ENCODE assay signal across 25 cellular contexts in the genomic region with DNA sequence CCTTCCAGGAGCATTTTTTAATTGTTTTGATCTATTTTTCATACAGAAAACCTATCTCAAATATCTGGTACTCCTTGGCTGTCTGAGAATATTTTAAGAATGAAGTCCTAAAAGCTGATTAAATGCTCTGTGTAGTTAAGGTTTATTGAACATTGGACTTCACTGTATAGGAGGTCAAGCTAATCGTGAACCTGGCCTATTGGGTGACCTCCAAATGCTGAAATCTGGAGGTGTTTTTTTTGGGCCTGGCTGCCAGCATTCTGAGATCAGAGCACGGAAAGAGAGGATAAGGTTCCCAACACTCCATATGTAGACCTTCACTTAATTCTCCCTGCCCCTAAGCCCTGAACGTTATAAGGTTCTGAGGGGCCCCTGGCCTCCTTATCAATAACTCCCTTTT. TPM values are rescaled to one million over a fixed set of nuclear protein-coding genes. Genes with fewer than 3 reads are reported as not detected.
DNase-seq lines count a peak whose midpoint lies in the region; ATAC-seq, FAIRE-seq and TF ChIP-seq lines count a peak whose summit lies in the region.
"Had no signal": no experiment of that assay in that cellular context is flagged by ENCODE, and none has a peak within 500 bp of the region (broad histone marks: within the 10 kb centered on the region; RNA-seq: fewer than 3 reads in every experiment).

No MANE protein-coding gene starts in this region.

- H4K8ac ChIP-seq in trophoblast cell (ENCODE audit: low read depth, low read length): no peak overlapping the region

- ATAC-seq in CD4-positive, CD25-positive, alpha-beta regulatory T cell (ENCODE audit: low read depth in 2 of 2): no peak

- H3K27ac Mint-ChIP-seq in activated T-cell treated with anti-CD3 and anti-CD28 coated beads, Interleukin-2, amount 50 U/mL, for 24 hours: peak overlapping the region; percentile 52
- no peak overlapping the region for H3K27ac Mint-ChIP-seq in CD4-positive, CD25-positive, alpha-beta regulatory T cell
- peak overlapping the region; percentile 47 for H3K27ac Mint-ChIP-seq in dendritic cell treated with granulocyte-macrophage colony-stimulating factor and Interleukin-4, amounts not matched to agents 40 ng/mL and 50 ng/mL, for 4 days

- H3K9me3 ChIP-seq in CD4-positive, CD25-positive, alpha-beta regulatory T cell (ENCODE audit: control insufficient read depth in 2 of 2, low read length in 2 of 2): no peaks in the 10 kb centered on the region
- H3K9me3 ChIP-seq in neutrophil (no peaks in the 10 kb centered on the region), trophoblast cell (ENCODE audit: insufficient read depth, low read depth, low read length) (no peaks in the 10 kb centered on the region)
- H3K9me3 ChIP-seq: BLaER1, Peyer's patch had no signal

- no peak overlapping the region for H3K4me3 ChIP-seq in CD4-positive, CD25-positive, alpha-beta regulatory T cell (ENCODE audit: low read depth, low read length)
- peak overlapping the region; percentile 4 to 9 for H3K4me3 ChIP-seq in neutrophil (ENCODE audit: low read depth in 1 of 2, low read length in 1 of 2)
- H3K4me3 ChIP-seq in trophoblast cell (ENCODE audit: low read depth, low read length): no peak overlapping the region
- H3K4me3 ChIP-seq: BLaER1, Peyer's patch had no signal

- H3K36me3 ChIP-seq in CD4-positive, CD25-positive, alpha-beta regulatory T cell (ENCODE audit: control insufficient read depth, insufficient read depth, low read length): peaks cover 18% of the 10 kb centered on the region
- H3K36me3 ChIP-seq in neutrophil (peaks cover 51% of the 10 kb centered on the region), trophoblast cell (ENCODE audit: control insufficient read depth in 1 of 2, insufficient read depth in 2 of 2, low read length in 2 of 2) (peaks cover 3 to 7% of the 10 kb centered on the region in 2 experiments)
- H3K36me3 ChIP-seq: BLaER1 had no signal

- peaks cover 54% of the 10 kb centered on the region for H3K4me1 ChIP-seq in CD4-positive, CD25-positive, alpha-beta regulatory T cell (ENCODE audit: control insufficient read depth, insufficient read depth, low read length, poor library complexity, severe bottlenecking)
- H3K4me1 ChIP-seq in neutrophil (ENCODE audit: control insufficient read depth in 1 of 2, insufficient read depth in 1 of 2, low read depth in 1 of 2, low read length in 1 of 2): peaks cover 99 to 100% of the 10 kb centered on the region in 2 experiments
- H3K4me1 ChIP-seq in trophoblast cell (ENCODE audit: control insufficient read depth in 1 of 2, insufficient read depth in 2 of 2, low read length in 2 of 2): no peaks in the 10 kb centered on the region

- H3K4me1 Mint-ChIP-seq in activated T-cell treated with anti-CD3 and anti-CD28 coated beads, Interleukin-2, amount 50 U/mL, for 24 hours (ENCODE audit: low read depth): peaks cover 83% of the 10 kb centered on the region
- peaks cover 27 to 91% (median 64%) of the 10 kb centered on the region in 4 donors for H3K4me1 Mint-ChIP-seq in CD4-positive, CD25-positive, alpha-beta regulatory T cell
- peaks cover 92% of the 10 kb centered on the region for H3K4me1 Mint-ChIP-seq in dendritic cell treated with granulocyte-macrophage colony-stimulating factor and Interleukin-4, amounts not matched to agents 40 ng/mL and 50 ng/mL, for 4 days (ENCODE audit: low read depth)

- no peak overlapping the region for H4K12ac ChIP-seq in trophoblast cell (ENCODE audit: low read depth, low read length)

- no peak overlapping the region for H3K18ac ChIP-seq in trophoblast cell (ENCODE audit: low read length)

- peaks cover 20% of the 10 kb centered on the region for H3K36me3 Mint-ChIP-seq in activated T-cell treated with anti-CD3 and anti-CD28 coated beads, Interleukin-2, amount 50 U/mL, for 24 hours (ENCODE audit: low read depth)
- H3K36me3 Mint-ChIP-seq in CD4-positive, CD25-positive, alpha-beta regulatory T cell: peaks cover 11% of the 10 kb centered on the region
- peaks cover 30% of the 10 kb centered on the region for H3K36me3 Mint-ChIP-seq in dendritic cell treated with granulocyte-macrophage colony-stimulating factor and Interleukin-4, amounts not matched to agents 40 ng/mL and 50 ng/mL, for 4 days (ENCODE audit: low read depth)

- no peak overlapping the region for H3K4me2 ChIP-seq in trophoblast cell (ENCODE audit: low read length)
- H3K4me2 ChIP-seq: BLaER1, KMS-11 had no signal

- H4K91ac ChIP-seq in trophoblast cell (ENCODE audit: low read depth, low read length): no peak overlapping the region

- no peak overlapping the region for H2BK12ac ChIP-seq in trophoblast cell (ENCODE audit: low read length)

- H2AFZ ChIP-seq in trophoblast cell (ENCODE audit: insufficient read depth, low read length, poor library complexity): no peak overlapping the region

- H3K4me3 Mint-ChIP-seq in activated T-cell treated with anti-CD3 and anti-CD28 coated beads, Interleukin-2, amount 50 U/mL, for 24 hours: no peak overlapping the region
- peak overlapping the region in 3 of 4 donors; percentile 31 to 37 (median 32) for H3K4me3 Mint-ChIP-seq in CD4-positive, CD25-positive, alpha-beta regulatory T cell
- H3K4me3 Mint-ChIP-seq in dendritic cell treated with granulocyte-macrophage colony-stimulating factor and Interleukin-4, amounts not matched to agents 40 ng/mL and 50 ng/mL, for 4 days: no peak overlapping the region

- H3K79me2 ChIP-seq in trophoblast cell (ENCODE audit: control insufficient read depth, insufficient read depth, low read length, poor library complexity): no peaks in the 10 kb centered on the region

- H3K23ac ChIP-seq in trophoblast cell (ENCODE audit: low read length): no peak overlapping the region

- H3K79me1 ChIP-seq in trophoblast cell (ENCODE audit: low read length): no peaks in the 10 kb centered on the region

- no CpG with 5 or more reads among the region's 3 CpGs for WGBS in trophoblast cell (ENCODE audit: extremely low coverage, insufficient coverage, insufficient read length)

- no peaks in the 10 kb centered on the region for H3K27me3 Mint-ChIP-seq in activated T-cell treated with anti-CD3 and anti-CD28 coated beads, Interleukin-2, amount 50 U/mL, for 24 hours
- no peaks in the 10 kb centered on the region for H3K27me3 Mint-ChIP-seq in CD4-positive, CD25-positive, alpha-beta regulatory T cell
- no peaks in the 10 kb centered on the region for H3K27me3 Mint-ChIP-seq in dendritic cell treated with granulocyte-macrophage colony-stimulating factor and Interleukin-4, amounts not matched to agents 40 ng/mL and 50 ng/mL, for 4 days
- H3K27me3 Mint-ChIP-seq: IgD-negative memory B cell had no signal

- H3K4ac ChIP-seq in trophoblast cell (ENCODE audit: low read depth, low read length): no peak overlapping the region

- no peaks in the 10 kb centered on the region for H3K27me3 ChIP-seq in CD4-positive, CD25-positive, alpha-beta regulatory T cell (ENCODE audit: control insufficient read depth, insufficient read depth, low read length)
- no peaks in the 10 kb centered on the region for H3K27me3 ChIP-seq in neutrophil
- H3K27me3 ChIP-seq in trophoblast cell (ENCODE audit: insufficient read depth, low read length): no peaks in the 10 kb centered on the region
- H3K27me3 ChIP-seq: BLaER1, Peyer's patch had no signal

- no peak for DNase-seq in activated T-cell treated with anti-CD3 and anti-CD28 coated beads, Interleukin-2, amount 50 U/mL, for 24 hours
- no peak for DNase-seq in activated T-cell treated with anti-CD3 and anti-CD28 coated beads, Interleukin-2, amount 50 U/mL, for 48 hours
- no peak for DNase-seq in CD4-positive, CD25-positive, alpha-beta regulatory T cell
- DNase-seq in trophoblast cell: no peak
- DNase-seq in urothelium cell line (ENCODE audit: low spot score): no peak
- DNase-seq: Calu3, DMS153, DND-41, HCEC 1CT, MM.1S, NCI-H1417, NCI-H1694, NCI-H2029 treated with DMSO at 0.1 percent for 48 hours, NCI-H2227 treated with DMSO at 0.1 percent for 48 hours, NCI-H510A, NCI-H69, SHP77 treated with DMSO at 0.1 percent for 48 hours had no signal

- H3K9me3 Mint-ChIP-seq in activated T-cell treated with anti-CD3 and anti-CD28 coated beads, Interleukin-2, amount 50 U/mL, for 24 hours: no peaks in the 10 kb centered on the region
- H3K9me3 Mint-ChIP-seq in CD4-positive, CD25-positive, alpha-beta regulatory T cell: peaks cover 0 to 1% (median 0%) of the 10 kb centered on the region in 7 donors
- H3K9me3 Mint-ChIP-seq in dendritic cell treated with granulocyte-macrophage colony-stimulating factor and Interleukin-4, amounts not matched to agents 40 ng/mL and 50 ng/mL, for 4 days: no peaks in the 10 kb centered on the region
- H3K9me3 Mint-ChIP-seq: IgD-negative memory B cell had no signal

- intact Hi-C loops in dendritic cell treated with granulocyte-macrophage colony-stimulating factor and Interleukin-4, amounts not matched to agents 40 ng/mL and 50 ng/mL, for 4 days (cut with micrococcal nuclease): no loop called here

- H3K27ac ChIP-seq in CD4-positive, CD25-positive, alpha-beta regulatory T cell (ENCODE audit: insufficient read depth, low read length, poor library complexity, severe bottlenecking): no peak overlapping the region
- H3K27ac ChIP-seq in neutrophil (peak overlapping the region; percentile 98), trophoblast cell (ENCODE audit: low read depth, low read length) (no peak overlapping the region)
- H3K27ac ChIP-seq: BLaER1, KMS-11, Peyer's patch had no signal

- no peak overlapping the region for H3K14ac ChIP-seq in trophoblast cell (ENCODE audit: low read length)

- H3K9ac ChIP-seq in trophoblast cell (ENCODE audit: low read length): no peak overlapping the region
- H3K9ac ChIP-seq: BLaER1, KMS-11 had no signal

- TF ChIP-seq CTCF in neutrophil (IDR thresholded peaks at IDR 0.05): no peak

- no peak overlapping the region for H2BK120ac ChIP-seq in trophoblast cell (ENCODE audit: insufficient read depth, low read length, poor library complexity)

- no peak for FAIRE-seq in urothelium cell line (lab: Jason Lieb, UNC)
- FAIRE-seq: GM12892, H1 had no signal

- H2BK5ac ChIP-seq in trophoblast cell (ENCODE audit: low read depth, low read length, poor library complexity): no peak overlapping the region

- no peak overlapping the region for H2AK5ac ChIP-seq in trophoblast cell (ENCODE audit: low read length)

RNA-seq across cellular contexts. Expression of gene IL17RA, which starts 8.3 kb away (rescaled TPM):
- 48.2 TPM for total RNA-seq in CD4-positive, CD25-positive, alpha-beta regulatory T cell
- polyA plus RNA-seq in CD4-positive, CD25-positive, alpha-beta regulatory T cell: 10 to 100 TPM; 21.7 to 34.7 (median 26.0) TPM
- polyA plus RNA-seq in trophoblast cell (2013): 7.2 and 8.2 TPM in 2 replicates

RNA-seq across cellular contexts. Expression of gene TMEM121B, which starts 28.1 kb away (rescaled TPM):
- total RNA-seq in CD4-positive, CD25-positive, alpha-beta regulatory T cell: 0.10 TPM
- under 1 TPM in 1 of 4 donors, not detected in 3; 0.03 TPM for polyA plus RNA-seq in CD4-positive, CD25-positive, alpha-beta regulatory T cell
- polyA plus RNA-seq in trophoblast cell (2013): 0.82 TPM in 2 replicates
- polyA plus RNA-seq: IgD-negative memory B cell had no signal

Comparison
In these comparisons a context has a peak if more than half of its experiments do, and no peak if none do; other contexts are left out.
1. H3K27ac Mint-ChIP-seq: peak in activated T-cell treated with anti-CD3 and anti-CD28 coated beads, Interleukin-2, amount 50 U/mL, for 24 hours (single experiment) and dendritic cell treated with granulocyte-macrophage colony-stimulating factor and Interleukin-4, amounts not matched to agents 40 ng/mL and 50 ng/mL, for 4 days (single experiment); none in CD4-positive, CD25-positive, alpha-beta regulatory T cell (0 of 3).
2. H3K4me3 Mint-ChIP-seq: peak in CD4-positive, CD25-positive, alpha-beta regulatory T cell (3 of 4); none in activated T-cell treated with anti-CD3 and anti-CD28 coated beads, Interleukin-2, amount 50 U/mL, for 24 hours (single experiment) and dendritic cell treated with granulocyte-macrophage colony-stimulating factor and Interleukin-4, amounts not matched to agents 40 ng/mL and 50 ng/mL, for 4 days (single experiment).
3. H3K4me3 ChIP-seq: peak in neutrophil (2 of 2); none in CD4-positive, CD25-positive, alpha-beta regulatory T cell (single experiment) and trophoblast cell (single experiment).